In genomic region chr3:30428251-30428650, GRCh38 we compare ENCODE assay signal across 18 cellular contexts.
DNase-seq lines count a peak whose midpoint lies in the region; ATAC-seq and TF ChIP-seq lines count a peak whose summit lies in the region.
"Had no signal": no experiment of that assay in that cellular context is flagged by ENCODE, and none has a peak within 500 bp of the region (broad histone marks: within the 10 kb centered on the region; RNA-seq: fewer than 3 reads in every experiment).

No MANE protein-coding gene starts in this region.

- no peak overlapping the region for H3K9ac ChIP-seq in SK-N-SH

- no peak overlapping the region for H3K4me2 ChIP-seq in SK-N-SH

- POLR2A ChIA-PET in SK-N-SH (lab: Yijun Ruan, JAX) = no interaction called here

- H2AFZ ChIP-seq in SK-N-SH (ENCODE audit: low read depth) = no peak overlapping the region

- no peaks in the 10 kb centered on the region for H3K79me2 ChIP-seq in SK-N-SH (ENCODE audit: insufficient read depth)

- no peak for TF ChIP-seq EP300 in SK-N-SH (IDR thresholded peaks at IDR 0.05; ENCODE audit: borderline replicate concordance in 1 of 2, low read depth in 1 of 2, low read length in 1 of 2)

- no peak for TF ChIP-seq POLR2A in heart left ventricle (IDR thresholded peaks at IDR 0.05)

- no peak overlapping the region for H3K27ac ChIP-seq in SK-N-SH (ENCODE audit: low read depth in 2 of 2, low read length in 1 of 2)
- no peak overlapping the region for H3K27ac ChIP-seq in heart left ventricle
- H3K27ac ChIP-seq: 22Rv1, ascending aorta, tibial artery had no signal

- ATAC-seq in SK-N-SH treated with all-trans-retinoic acid at 6 μM for 48 hours (no peak), HG02759 (IDR thresholded peaks at IDR 0.05; ENCODE audit: unreplicated experiment) (no peak), heart left ventricle (no peak)
- ATAC-seq: stimulated activated memory B cell treated with anti-CD40 and anti-IgM and Interleukin-4, amounts not matched to agents 10 μg/mL and 1 μg/mL and 100 μg/mL, for 72 hours had no signal

- no peak for TF ChIP-seq RAD21 in SK-N-SH (IDR thresholded peaks at IDR 0.05; ENCODE audit: low read length)

- no peak overlapping the region for H3K4me3 ChIP-seq in SK-N-SH (ENCODE audit: low read depth in 2 of 2, low read length in 1 of 2)
- no peak overlapping the region for H3K4me3 ChIP-seq in astrocyte of the cerebellum (ENCODE audit: low read depth, low read length)
- H3K4me3 ChIP-seq in foreskin fibroblast (ENCODE audit: low read depth in 1 of 2, low read length in 2 of 2) = no peak overlapping the region
- no peak overlapping the region for H3K4me3 ChIP-seq in heart left ventricle
- H3K4me3 ChIP-seq: ascending aorta, tibial artery had no signal

- no peaks in the 10 kb centered on the region for H3K9me2 ChIP-seq in SK-N-SH

- TF ChIP-seq CTCF in SK-N-SH (IDR thresholded peaks at IDR 0.05) = no peak
- TF ChIP-seq CTCF in astrocyte of the cerebellum (IDR thresholded peaks at IDR 0.05; ENCODE audit: low read depth, low read length, missing control alignments) = no peak
- no peak for TF ChIP-seq CTCF in foreskin fibroblast (IDR thresholded peaks at IDR 0.05; ENCODE audit: low read depth, low read length)
- TF ChIP-seq CTCF in heart left ventricle (IDR thresholded peaks at IDR 0.05) = no peak

- no peaks in the 10 kb centered on the region for H3K36me3 ChIP-seq in SK-N-SH (replicated peaks in 1 of 2; ENCODE audit: control insufficient read depth in 1 of 2, insufficient read depth in 2 of 2, low read length in 1 of 2)
- no peaks in the 10 kb centered on the region for H3K36me3 ChIP-seq in heart left ventricle
- H3K36me3 ChIP-seq: ascending aorta, tibial artery had no signal

- intact Hi-C loops in heart left ventricle (cut with DNase I) = loop anchor here in 1 of 10 donors (10.0 kb wide), 1 partner anchor 73 kb away; no protein-coding TSS in a partner anchor

- H3F3A ChIP-seq in SK-N-SH (replicated peaks; ENCODE audit: insufficient read depth) = peaks cover 3% of the 10 kb centered on the region

- H3K9me3 ChIP-seq in SK-N-SH (peaks cover 3% of the 10 kb centered on the region; the same call in 1 of the 2 replicates), heart left ventricle (peaks cover 0 to 11% (median 0%) of the 10 kb centered on the region in 12 donors)
- H3K9me3 ChIP-seq: ascending aorta, tibial artery had no signal

- no peak for DNase-seq in SK-N-SH
- peak; percentile 49 for DNase-seq in astrocyte of the cerebellum (ENCODE audit: low read depth)
- DNase-seq in foreskin fibroblast = peak; percentile 53 to 68
- DNase-seq in stromal cell of bone marrow (ENCODE audit: low read depth) = peak; percentile 41
- no peak for DNase-seq in activated CD4-positive, CD25-positive, alpha-beta regulatory T cell treated with anti-CD3 and anti-CD28 coated beads, Interleukin-2, amount 50 U/mL, for 72 hours
- no peak for DNase-seq in heart left ventricle
- DNase-seq: activated naive CD4-positive, alpha-beta T cell; CD4-positive, alpha-beta T cell; islet precursor cell; NCI-H2029 treated with DMSO at 0.1 percent for 48 hours; NCI-H510A; retina; tibial artery had no signal

- CTCF ChIA-PET in SK-N-SH (lab: Yijun Ruan, JAX) = no interaction called here

- no peaks in the 10 kb centered on the region for H3K27me3 ChIP-seq in SK-N-SH (ENCODE audit: insufficient read depth)
- no peaks in the 10 kb centered on the region for H3K27me3 ChIP-seq in heart left ventricle
- H3K27me3 ChIP-seq: ascending aorta, tibial artery had no signal

- no peaks in the 10 kb centered on the region for H4K20me1 ChIP-seq in SK-N-SH (ENCODE audit: insufficient read depth)

- in situ Hi-C loops in astrocyte of the cerebellum (cut with HindIII; ENCODE audit: low sequenced_read_pairs) = no loop called here

- H3K4me1 ChIP-seq in SK-N-SH (ENCODE audit: control insufficient read depth in 1 of 2, insufficient read depth in 2 of 2, low read depth in 1 of 2, low read length in 1 of 2) = no peaks in the 10 kb centered on the region; a peak in 1 of 4 replicates
- peaks cover 0 to 24% (median 12%) of the 10 kb centered on the region in 12 donors for H3K4me1 ChIP-seq in heart left ventricle

TF ChIP-seq in SK-N-SH, 30 proteins besides CTCF, POLR2A, EP300 and RAD21:
- TF ChIP-seq NRF1 (IDR thresholded peaks at IDR 0.05; ENCODE audit: low read depth, low read length) (no peak), FOSL2 (IDR thresholded peaks at IDR 0.05; ENCODE audit: borderline replicate concordance, low read depth) (peak; percentile 21; the same call in 1 of the 2 replicates), RFX5 (IDR thresholded peaks at IDR 0.05; ENCODE audit: low read length) (no peak), TEAD4 (IDR thresholded peaks at IDR 0.05; ENCODE audit: borderline replicate concordance, insufficient read depth) (no peak)
- TF ChIP-seq, protein P1, sequence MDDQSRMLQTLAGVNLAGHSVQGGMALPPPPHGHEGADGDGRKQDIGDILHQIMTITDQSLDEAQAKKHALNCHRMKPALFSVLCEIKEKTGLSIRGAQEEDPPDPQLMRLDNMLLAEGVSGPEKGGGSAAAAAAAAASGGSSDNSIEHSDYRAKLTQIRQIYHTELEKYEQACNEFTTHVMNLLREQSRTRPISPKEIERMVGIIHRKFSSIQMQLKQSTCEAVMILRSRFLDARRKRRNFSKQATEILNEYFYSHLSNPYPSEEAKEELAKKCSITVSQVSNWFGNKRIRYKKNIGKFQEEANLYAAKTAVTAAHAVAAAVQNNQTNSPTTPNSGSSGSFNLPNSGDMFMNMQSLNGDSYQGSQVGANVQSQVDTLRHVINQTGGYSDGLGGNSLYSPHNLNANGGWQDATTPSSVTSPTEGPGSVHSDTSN (IDR thresholded peaks at IDR 0.05) = peak; percentile 38

TF ChIP-seq in SK-N-SH treated with all-trans-retinoic acid at 6 μM for 48 hours, 23 proteins besides CTCF, POLR2A, EP300 and RAD21:
- TF ChIP-seq ARNTL (CRISPR knock-in tag; IDR thresholded peaks at IDR 0.05; ENCODE audit: borderline replicate concordance, low read depth) (no peak), ZNF8 (CRISPR knock-in tag; IDR thresholded peaks at IDR 0.05) (no peak), BACH2 (CRISPR knock-in tag; IDR thresholded peaks at IDR 0.05; ENCODE audit: borderline replicate concordance) (no peak), RARB (CRISPR knock-in tag; IDR thresholded peaks at IDR 0.05) (no peak)

Comparison
In these comparisons a context has a peak if more than half of its experiments do, and no peak if none do; other contexts are left out.
1. DNase-seq: peak in astrocyte of the cerebellum (single experiment), foreskin fibroblast (2 of 2) and stromal cell of bone marrow (single experiment); none in SK-N-SH (single experiment), activated CD4-positive, CD25-positive, alpha-beta regulatory T cell treated with anti-CD3 and anti-CD28 coated beads, Interleukin-2, amount 50 U/mL, for 72 hours (single experiment) and heart left ventricle (0 of 5).